ENCODE assay signal across 26 cellular contexts in the genomic region with DNA sequence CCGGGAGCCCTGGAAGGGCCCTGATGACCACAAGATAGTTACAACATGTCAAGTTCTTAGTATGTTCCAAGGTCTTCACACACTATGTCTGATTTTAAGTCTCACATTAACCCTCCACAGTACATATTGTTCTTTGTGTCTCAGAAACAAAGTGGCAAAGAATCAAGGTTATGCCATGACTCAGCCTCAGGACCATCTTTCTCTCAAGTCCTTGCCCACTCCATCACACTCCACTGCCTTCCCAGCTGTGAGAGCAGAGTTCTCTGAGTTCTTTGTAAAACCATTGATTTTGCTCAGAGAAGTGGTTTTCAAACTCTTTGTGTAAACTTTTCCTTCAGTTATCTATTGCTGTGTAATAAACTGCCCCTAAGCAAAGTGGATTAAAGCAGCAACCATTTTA.
"Had no signal": no experiment of that assay in that cellular context is flagged by ENCODE, and none has a peak within 500 bp of the region (broad histone marks: within the 10 kb centered on the region; RNA-seq: fewer than 3 reads in every experiment).

No MANE protein-coding gene starts in this region.

- H3K4me3 ChIP-seq: pancreas, prostate gland, right lobe of liver, sigmoid colon, suprapubic skin, testis, tibial nerve, upper lobe of left lung, uterus had no signal

- H3K9me3 Mint-ChIP-seq: naive thymus-derived CD4-positive, alpha-beta T cell; natural killer cell; nephron; stimulated activated effector memory CD8-positive, alpha-beta T cell treated with anti-CD3 and anti-CD28 coated beads, Interleukin-12 subunit alpha, Interleukin-12 subunit beta, amount 100 ng/mL, for 72 hours; stimulated activated naive B cell treated with anti-CD40 and anti-IgM and Interleukin-4, amounts not matched to agents 10 μg/mL and 1 μg/mL and 100 μg/mL, for 72 hours; stimulated activated naive CD8-positive, alpha-beta T cell treated with anti-CD3 and anti-CD28 coated beads, Interleukin-15, Interleukin-2, amounts not matched to agents 100 ng/mL and 50 ng/mL, for 24 hours had no signal

- H3K27me3 Mint-ChIP-seq: stimulated activated naive CD8-positive, alpha-beta T cell treated with anti-CD3 and anti-CD28 coated beads, Interleukin-15, Interleukin-2, amounts not matched to agents 100 ng/mL and 50 ng/mL, for 24 hours had no signal

- H3K4me1 Mint-ChIP-seq: natural killer cell; nephron; stimulated activated effector memory CD8-positive, alpha-beta T cell treated with anti-CD3 and anti-CD28 coated beads, Interleukin-12 subunit alpha, Interleukin-12 subunit beta, amount 100 ng/mL, for 72 hours; stimulated activated naive B cell treated with anti-CD40 and anti-IgM and Interleukin-4, amounts not matched to agents 10 μg/mL and 1 μg/mL and 100 μg/mL, for 72 hours had no signal

- H3K27ac Mint-ChIP-seq: naive thymus-derived CD4-positive, alpha-beta T cell; natural killer cell; nephron; stimulated activated effector memory CD8-positive, alpha-beta T cell treated with anti-CD3 and anti-CD28 coated beads, Interleukin-12 subunit alpha, Interleukin-12 subunit beta, amount 100 ng/mL, for 72 hours; stimulated activated naive B cell treated with anti-CD40 and anti-IgM and Interleukin-4, amounts not matched to agents 10 μg/mL and 1 μg/mL and 100 μg/mL, for 72 hours; stimulated activated naive CD8-positive, alpha-beta T cell treated with anti-CD3 and anti-CD28 coated beads, Interleukin-15, Interleukin-2, amounts not matched to agents 100 ng/mL and 50 ng/mL, for 24 hours had no signal

- H3K9me3 ChIP-seq: neutrophil, pancreas, prostate gland, right lobe of liver, sigmoid colon, suprapubic skin, testis, tibial nerve, upper lobe of left lung, uterus had no signal

- FAIRE-seq: pancreas, small intestine had no signal

- H3K4me3 Mint-ChIP-seq: naive thymus-derived CD4-positive, alpha-beta T cell; natural killer cell; nephron; stimulated activated effector memory CD8-positive, alpha-beta T cell treated with anti-CD3 and anti-CD28 coated beads, Interleukin-12 subunit alpha, Interleukin-12 subunit beta, amount 100 ng/mL, for 72 hours; stimulated activated naive B cell treated with anti-CD40 and anti-IgM and Interleukin-4, amounts not matched to agents 10 μg/mL and 1 μg/mL and 100 μg/mL, for 72 hours; stimulated activated naive CD8-positive, alpha-beta T cell treated with anti-CD3 and anti-CD28 coated beads, Interleukin-15, Interleukin-2, amounts not matched to agents 100 ng/mL and 50 ng/mL, for 24 hours had no signal

- ATAC-seq: naive thymus-derived CD4-positive, alpha-beta T cell; natural killer cell; pancreas; right cardiac atrium; right lobe of liver; stimulated activated effector memory CD8-positive, alpha-beta T cell treated with anti-CD3 and anti-CD28 coated beads, Interleukin-12 subunit alpha, Interleukin-12 subunit beta, amount 100 ng/mL, for 72 hours; stimulated activated naive B cell treated with anti-CD40 and anti-IgM and Interleukin-4, amounts not matched to agents 10 μg/mL and 1 μg/mL and 100 μg/mL, for 72 hours had no signal

- H3K27me3 ChIP-seq: neutrophil, pancreas, right lobe of liver, sigmoid colon, suprapubic skin, testis, tibial nerve, upper lobe of left lung, uterus had no signal

- H3K27ac ChIP-seq: neutrophil, pancreas, prostate gland, right lobe of liver, sigmoid colon, suprapubic skin, testis, tibial nerve, upper lobe of left lung, uterus had no signal

- H3K36me3 ChIP-seq: neutrophil, pancreas, prostate gland, right lobe of liver, sigmoid colon, suprapubic skin, tibial nerve, upper lobe of left lung, uterus had no signal

- H3K4me1 ChIP-seq: pancreas, prostate gland, right lobe of liver, suprapubic skin, testis, tibial nerve, upper lobe of left lung, uterus had no signal

- DNase-seq: naive thymus-derived CD4-positive, alpha-beta T cell; natural killer cell; nucleus accumbens; pancreas; right cardiac atrium; right lobe of liver; sigmoid colon; small intestine; stimulated activated CD4-positive, alpha-beta T cell treated with anti-CD3 and anti-CD28 coated beads, Interleukin-15, amount 100 ng/mL, for 24 hours; stimulated activated CD4-positive, alpha-beta T cell treated with anti-CD3 and anti-CD28 coated beads, Interleukin-2, amount 100 ng/mL, for 24 hours; stimulated activated CD4-positive, alpha-beta T cell treated with anti-CD3 and anti-CD28 coated beads, Interleukin-2, amount 100 ng/mL, for 48 hours; stimulated activated CD4-positive, alpha-beta T cell treated with anti-CD3 and anti-CD28 coated beads, Interleukin-4, amount 100 ng/mL, for 24 hours; stimulated activated naive B cell treated with anti-CD40 and anti-IgM and Interleukin-4, amounts not matched to agents 10 μg/mL and 1 μg/mL and 100 μg/mL, for 72 hours; stimulated activated naive CD4-positive, alpha-beta T cell treated with Interleukin-2 at 50 U/mL for 16 hours; substantia nigra; testis; trophoblast cell; uterus had no signal

- H3K36me3 Mint-ChIP-seq: naive thymus-derived CD4-positive, alpha-beta T cell; natural killer cell; stimulated activated effector memory CD8-positive, alpha-beta T cell treated with anti-CD3 and anti-CD28 coated beads, Interleukin-12 subunit alpha, Interleukin-12 subunit beta, amount 100 ng/mL, for 72 hours; stimulated activated naive B cell treated with anti-CD40 and anti-IgM and Interleukin-4, amounts not matched to agents 10 μg/mL and 1 μg/mL and 100 μg/mL, for 72 hours had no signal
